Comparison of ENCODE assay signal across 13 cellular contexts in genomic region chr7:112497481-112497880, GRCh38.
A peak's percentile ranks its signal among the peaks of the same experiment; 100 is the strongest.
DNase-seq lines count a peak whose midpoint lies in the region; ATAC-seq and TF ChIP-seq lines count a peak whose summit lies in the region.
"Had no signal": no experiment of that assay in that cellular context is flagged by ENCODE, and none has a peak within 500 bp of the region (broad histone marks: within the 10 kb centered on the region; RNA-seq: fewer than 3 reads in every experiment).

No MANE protein-coding gene starts in this region.

- peak; percentile 24 for DNase-seq in MV-4-11 (lab: John Stamatoyannopoulos, UW)
- no peak for DNase-seq in NCI-H1092 treated with DMSO at 0.1 percent for 48 hours (lab: John Stamatoyannopoulos, UW)
- DNase-seq in LoVo (ENCODE audit: low spot score), result no peak
- no peak for DNase-seq in GM13977 (ENCODE audit: low spot score)
- no peak for DNase-seq in activated CD4-positive, alpha-beta T cell treated with anti-CD3 and anti-CD28 coated beads for 1 hour
- DNase-seq: activated CD4-positive, alpha-beta T cell treated with anti-CD3 and anti-CD28 coated beads, Interleukin-2, amount 50 U/mL, for 48 hours; activated effector memory CD4-positive, alpha-beta T cell treated with anti-CD3 and anti-CD28 coated beads, Interleukin-2, amount 50 U/mL, for 16 hours; heart right ventricle; lower lobe of right lung; PC-3 had no signal

- no peak for TF ChIP-seq CTCF in GM13977 (IDR thresholded peaks at IDR 0.05; ENCODE audit: extremely low read depth, insufficient read depth, missing control alignments)

- in situ Hi-C loops in GM13977 (cut with MboI; ENCODE audit: low pct_unique_long_range_greater_than_20kb, low sequenced_read_pairs, unreplicated experiment), result loop anchor here (25.0 kb wide), 1 partner anchor 735 kb away; no protein-coding TSS in a partner anchor

- TF ChIP-seq POLR2A in GM18505 (IDR thresholded peaks at IDR 0.05; ENCODE audit: borderline replicate concordance, extremely low read depth, insufficient read depth, insufficient read length), result no peak

- ATAC-seq in GM18505 (IDR thresholded peaks at IDR 0.05; ENCODE audit: unreplicated experiment), result peak; percentile 75
- peak; percentile 81 for ATAC-seq in GM21381 (IDR thresholded peaks at IDR 0.05; ENCODE audit: unreplicated experiment)
- peak; percentile 63 for ATAC-seq in HG02973 (IDR thresholded peaks at IDR 0.05; ENCODE audit: unreplicated experiment)
- ATAC-seq: heart right ventricle, lower lobe of right lung, PC-3 had no signal
